23 cellular contexts compared by ENCODE assay signal in the genomic region with DNA sequence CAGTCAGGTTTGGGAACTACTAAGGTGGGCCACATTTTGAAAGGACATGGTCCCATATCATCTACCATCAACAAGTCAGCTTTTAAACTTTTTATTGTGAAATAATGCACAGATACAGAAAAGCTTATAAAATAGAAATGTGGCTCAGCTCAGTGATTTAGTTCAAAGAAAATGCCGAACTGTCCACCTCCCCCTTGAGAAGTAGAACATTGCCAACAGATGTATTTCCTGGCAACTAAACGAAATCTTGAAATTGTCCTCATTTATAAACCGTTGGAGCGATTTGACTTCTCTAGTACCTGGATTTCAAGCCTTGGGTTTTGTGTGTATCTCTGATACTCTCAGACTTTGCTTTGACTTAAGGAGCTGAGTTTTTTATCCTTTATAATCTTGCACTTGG. TPM values are rescaled to one million over a fixed set of nuclear protein-coding genes. Genes with fewer than 3 reads are reported as not detected.
DNase-seq lines count a peak whose midpoint lies in the region; ATAC-seq, FAIRE-seq and TF ChIP-seq lines count a peak whose summit lies in the region.
"Had no signal": no experiment of that assay in that cellular context is flagged by ENCODE, and none has a peak within 500 bp of the region (broad histone marks: within the 10 kb centered on the region; RNA-seq: fewer than 3 reads in every experiment).

No MANE protein-coding gene starts in this region.

- H3K27me3 Mint-ChIP-seq in HFFc6 (ENCODE audit: insufficient read depth) = no peaks in the 10 kb centered on the region; the same call in 1 of the 2 replicates
- H3K27me3 Mint-ChIP-seq: CD4-positive, alpha-beta T cell had no signal

- H3K9ac ChIP-seq in adipocyte (ENCODE audit: low read length) = no peak overlapping the region
- H3K9ac ChIP-seq in mesenchymal stem cell (ENCODE audit: low read length) = no peak overlapping the region
- H3K9ac ChIP-seq: BLaER1 treated with 17β-estradiol and CSF1 and Interleukin-3, amounts not matched to agents 10 nM and 100 nM had no signal

- FAIRE-seq in A549 (lab: Jason Lieb, UNC) = no peak
- FAIRE-seq: D721Med, GM12878, GM19239 had no signal

- no peak overlapping the region for H2BK5ac ChIP-seq in mesenchymal stem cell (ENCODE audit: low read depth, low read length, poor library complexity, severe bottlenecking)

- H3K27me3 ChIP-seq in adipocyte (replicated peaks; ENCODE audit: control insufficient read depth, insufficient read depth, low read length) (no peaks in the 10 kb centered on the region), mesenchymal stem cell (ENCODE audit: control insufficient read depth in 1 of 2, insufficient read depth in 1 of 2, low read length in 2 of 2) (no peaks in the 10 kb centered on the region)
- H3K27me3 ChIP-seq: BE2C; BLaER1 treated with 17β-estradiol and CSF1 and Interleukin-3, amounts not matched to agents 10 nM and 100 nM had no signal

- peak overlapping the region; percentile 85; the same call in 1 of the 2 replicates for H3K27ac Mint-ChIP-seq in HFFc6
- H3K27ac Mint-ChIP-seq: CD14-positive monocyte; CD4-positive, alpha-beta T cell; CD8-positive, alpha-beta memory T cell; GM23338; H9 had no signal

- no peak overlapping the region for H3K23ac ChIP-seq in mesenchymal stem cell (ENCODE audit: low read length in 2 of 2)

- WGBS in A549 (ENCODE audit: missing lambda C conversion rate) = 87% methylated on average over 4 of the region's 4 CpGs
- 93% methylated on average over 4 of the region's 4 CpGs for WGBS in mesenchymal stem cell

- no peak for DNase-seq in A549 (ENCODE audit: low read depth in 1 of 2, low spot score in 1 of 2)
- no peak for DNase-seq in HFFc6
- peak; percentile 22 for DNase-seq in adipocyte (ENCODE audit: low read depth)
- DNase-seq in mesenchymal stem cell = no peak
- no peak for DNase-seq in AG08396 (ENCODE audit: low spot score)
- DNase-seq in NOMO-1 treated with dmso at 0.1 percent for 144 hours (lab: John Stamatoyannopoulos, UW; ENCODE audit: unreplicated experiment) = no peak
- DNase-seq: 8988T; AML-193; BE2C; CD4-positive, alpha-beta T cell; CD8-positive, alpha-beta memory T cell; DMS 273 treated with DMSO at 0.1 percent for 48 hours; DMS79; GDM1; H9 had no signal

- no peak overlapping the region for H3K4me3 ChIP-seq in A549
- no peak overlapping the region for H3K4me3 ChIP-seq in adipocyte (ENCODE audit: low read length)
- H3K4me3 ChIP-seq in mesenchymal stem cell (ENCODE audit: insufficient read depth in 1 of 2, low read depth in 1 of 2, low read length in 2 of 2) = no peak overlapping the region
- H3K4me3 ChIP-seq: BLaER1 treated with 17β-estradiol and CSF1 and Interleukin-3, amounts not matched to agents 10 nM and 100 nM; GM12878; GM23338 had no signal

- no peak for TF ChIP-seq RAD21 in A549 (conservative IDR thresholded peaks at IDR 0.05 in 1 of 2, IDR thresholded peaks at IDR 0.05 in 1 of 2)

- TF ChIP-seq CTCF in A549 (IDR thresholded peaks at IDR 0.05) = no peak
- TF ChIP-seq CTCF in HFFc6 (IDR thresholded peaks at IDR 0.05) = no peak

- no peak overlapping the region for H3K4me3 Mint-ChIP-seq in HFFc6
- H3K4me3 Mint-ChIP-seq: CD14-positive monocyte; CD4-positive, alpha-beta T cell; CD8-positive, alpha-beta memory T cell; GM23338; H9 had no signal

- H3K4me2 ChIP-seq in A549 (no peak overlapping the region), mesenchymal stem cell (ENCODE audit: low read length, poor library complexity, severe bottlenecking) (no peak overlapping the region)
- H3K4me2 ChIP-seq: BLaER1 treated with 17β-estradiol and CSF1 and Interleukin-3, amounts not matched to agents 10 nM and 100 nM had no signal

- peaks cover 55% of the 10 kb centered on the region for H3K4me1 Mint-ChIP-seq in HFFc6 (ENCODE audit: low read depth)

- H2BK12ac ChIP-seq in mesenchymal stem cell (ENCODE audit: low read length in 2 of 2) = no peak overlapping the region

- H3K36me3 Mint-ChIP-seq in HFFc6 (ENCODE audit: low read depth) = 0 out of 2 replicates have a peak, but pooled peaks cover 3% of the 10 kb centered on the region
- H3K36me3 Mint-ChIP-seq: CD14-positive monocyte; CD8-positive, alpha-beta memory T cell had no signal

- no peak overlapping the region for H4K8ac ChIP-seq in mesenchymal stem cell (ENCODE audit: low read length)

- no peak for TF ChIP-seq POLR2A in A549 (IDR thresholded peaks at IDR 0.05; ENCODE audit: low read length)

- H3K4me1 ChIP-seq in A549 (peaks cover 34% of the 10 kb centered on the region), adipocyte (ENCODE audit: control insufficient read depth, insufficient read depth, low read length) (peaks cover 38% of the 10 kb centered on the region), mesenchymal stem cell (ENCODE audit: control insufficient read depth, insufficient read depth, low read depth, low read length) (peaks cover 9% of the 10 kb centered on the region)
- H3K4me1 ChIP-seq: BE2C had no signal

- no peak overlapping the region for H4K91ac ChIP-seq in mesenchymal stem cell (ENCODE audit: low read length)

- peak overlapping the region; percentile 2 for H2AK5ac ChIP-seq in mesenchymal stem cell (ENCODE audit: low read length, severe bottlenecking)

- no peak overlapping the region for H3K14ac ChIP-seq in mesenchymal stem cell (ENCODE audit: low read length in 2 of 2)

- H3K4ac ChIP-seq in mesenchymal stem cell (ENCODE audit: low read depth in 1 of 2, low read length in 2 of 2) = no peak overlapping the region

- peak overlapping the region; percentile 72 to 86; a peak in 5 of 6 replicates for H3K27ac ChIP-seq in A549
- H3K27ac ChIP-seq in mesenchymal stem cell (ENCODE audit: low read length, poor library complexity, severe bottlenecking) = no peak overlapping the region
- H3K27ac ChIP-seq: BLaER1 treated with 17β-estradiol and CSF1 and Interleukin-3, amounts not matched to agents 10 nM and 100 nM had no signal

- H3K9me3 ChIP-seq in A549 (no peaks in the 10 kb centered on the region), adipocyte (ENCODE audit: control insufficient read depth, low read length) (no peaks in the 10 kb centered on the region), mesenchymal stem cell (ENCODE audit: control insufficient read depth, low read length) (no peaks in the 10 kb centered on the region)
- H3K9me3 ChIP-seq: BE2C had no signal

- no peak overlapping the region for H2BK120ac ChIP-seq in mesenchymal stem cell (ENCODE audit: low read depth, low read length)

- H3K18ac ChIP-seq in mesenchymal stem cell (ENCODE audit: low read depth in 1 of 2, low read length in 2 of 2) = no peak overlapping the region

- no peak overlapping the region for H2BK15ac ChIP-seq in mesenchymal stem cell (ENCODE audit: low read depth, poor library complexity, severe bottlenecking)

- no peaks in the 10 kb centered on the region for H3K79me1 ChIP-seq in mesenchymal stem cell (replicated peaks; ENCODE audit: low read length, poor library complexity, severe bottlenecking)

- CTCF ChIA-PET in A549 (lab: Yijun Ruan, JAX) = interaction anchor here (0.6 to 2.0 kb wide), 8 partner anchors 9 to 273 kb away, joined by 3 to 8 read pairs (median 4); no protein-coding TSS in a partner anchor

- ATAC-seq in A549 (no peak), HG02763 (IDR thresholded peaks at IDR 0.05; ENCODE audit: unreplicated experiment) (no peak)
- ATAC-seq: GM12878, GM23338, HCT116 had no signal

- no peak for TF ChIP-seq EP300 in A549 (IDR thresholded peaks at IDR 0.05)

- POLR2A ChIA-PET in A549 (lab: Yijun Ruan, JAX) = interaction anchor here (0.6 kb wide), 1 partner anchor 719 kb away, joined by 4 read pairs; no protein-coding TSS in a partner anchor

- no peak overlapping the region for H2AFZ ChIP-seq in mesenchymal stem cell (ENCODE audit: low read depth, low read length)

- H3K36me3 ChIP-seq in adipocyte (ENCODE audit: control insufficient read depth, insufficient read depth, low read length, severe bottlenecking) (no peaks in the 10 kb centered on the region), mesenchymal stem cell (ENCODE audit: control insufficient read depth in 1 of 2, insufficient read depth in 2 of 2, low read depth in 1 of 2, low read length in 2 of 2) (no peaks in the 10 kb centered on the region)
- H3K36me3 ChIP-seq: BE2C; BLaER1 treated with 17β-estradiol and CSF1 and Interleukin-3, amounts not matched to agents 10 nM and 100 nM had no signal

- H3K9me3 Mint-ChIP-seq in HFFc6 = peaks cover 2% of the 10 kb centered on the region
- H3K9me3 Mint-ChIP-seq: CD4-positive, alpha-beta T cell; CD8-positive, alpha-beta memory T cell had no signal

TF ChIP-seq in A549, 52 proteins besides CTCF, POLR2A, EP300 and RAD21 (continues in another document):
- TF ChIP-seq, protein P1, sequence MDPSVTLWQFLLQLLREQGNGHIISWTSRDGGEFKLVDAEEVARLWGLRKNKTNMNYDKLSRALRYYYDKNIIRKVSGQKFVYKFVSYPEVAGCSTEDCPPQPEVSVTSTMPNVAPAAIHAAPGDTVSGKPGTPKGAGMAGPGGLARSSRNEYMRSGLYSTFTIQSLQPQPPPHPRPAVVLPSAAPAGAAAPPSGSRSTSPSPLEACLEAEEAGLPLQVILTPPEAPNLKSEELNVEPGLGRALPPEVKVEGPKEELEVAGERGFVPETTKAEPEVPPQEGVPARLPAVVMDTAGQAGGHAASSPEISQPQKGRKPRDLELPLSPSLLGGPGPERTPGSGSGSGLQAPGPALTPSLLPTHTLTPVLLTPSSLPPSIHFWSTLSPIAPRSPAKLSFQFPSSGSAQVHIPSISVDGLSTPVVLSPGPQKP (IDR thresholded peaks at IDR 0.05; ENCODE audit: low read depth, low read length) = no peak
- no peak for TF ChIP-seq ESRRA (IDR thresholded peaks at IDR 0.05; ENCODE audit: borderline replicate concordance, low read length)
- no peak for TF ChIP-seq GATA3 (IDR thresholded peaks at IDR 0.05; ENCODE audit: borderline replicate concordance)
- TF ChIP-seq TFCP2L1 (CRISPR knock-in tag; IDR thresholded peaks at IDR 0.05) = no peak
- TF ChIP-seq ZSCAN20 (CRISPR knock-in tag; IDR thresholded peaks at IDR 0.05) = no peak
- no peak for TF ChIP-seq BHLHE40 (IDR thresholded peaks at IDR 0.05; ENCODE audit: low read depth, low read length)
- no peak for TF ChIP-seq TP53 (CRISPR knock-in tag; IDR thresholded peaks at IDR 0.05)
- TF ChIP-seq NR3C1 (IDR thresholded peaks at IDR 0.05) = no peak
- TF ChIP-seq CHD4 (IDR thresholded peaks at IDR 0.05; ENCODE audit: borderline replicate concordance) = no peak

RNA-seq across cellular contexts. Expression of a gene that starts 32.7 kb away (rescaled TPM):
- polyA plus RNA-seq in A549 (2011; rRNA removed) = 35.4 and 40.2 TPM in 2 replicates
- polyA plus RNA-seq in A549 (2012; cell fraction: cytosol; rRNA removed) = 10.4 and 13.9 TPM in 2 replicates
- 7.1 and 9.5 TPM in 2 replicates for polyA plus RNA-seq in A549 (2012; cell fraction: nucleus; rRNA removed)
- 27.5 to 30.1 TPM (median 28.1 TPM) in 3 replicates for polyA plus RNA-seq in A549 (2017; fragmentation: RNase III; extraction: RNeasy Plus Mini Kit Qiagen cat#74134 plus additional on column Dnase treatment)
- 6.4 and 8.9 TPM in 2 replicates for polyA minus RNA-seq in A549 (2011; rRNA and poly(A)+ RNA removed)
- 10 to 100 TPM; 31.5 to 37.5 (median 34.8) TPM for total RNA-seq in HFFc6 (2021; fragmentation: NEBNext Ultra II Directional; extraction: Animal tissue kit (Norgen Biotek cat#: 25700))
- polyA plus RNA-seq in mesenchymal stem cell (2013, experiment 1 of 2) = 27.4 TPM
- polyA plus RNA-seq in mesenchymal stem cell (2013, experiment 2 of 2) = 26.1 TPM
